ENCODE assay signal across 23 cellular contexts in the genomic region with DNA sequence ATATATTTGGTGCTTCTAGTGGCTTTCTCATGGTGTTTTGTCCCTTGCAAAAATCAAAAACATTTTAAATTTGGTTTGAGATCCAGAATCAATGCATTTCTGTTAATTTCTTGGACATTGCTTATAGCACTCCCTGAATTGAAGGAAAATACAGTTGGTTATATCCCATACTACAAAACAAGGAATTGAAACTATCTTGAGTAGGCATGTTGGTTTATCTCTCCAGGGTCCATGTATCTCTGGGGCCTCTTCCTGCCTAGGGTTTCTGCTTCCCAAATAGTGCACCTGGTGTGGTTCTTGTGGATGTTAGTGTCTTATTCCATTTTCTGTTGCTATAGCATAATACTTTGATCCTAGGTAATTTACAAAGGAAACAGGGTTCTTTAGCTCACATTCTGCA.
"Had no signal": no experiment of that assay in that cellular context is flagged by ENCODE, and none has a peak within 500 bp of the region (broad histone marks: within the 10 kb centered on the region; RNA-seq: fewer than 3 reads in every experiment).

No MANE protein-coding gene starts in this region.

- H3K36me3 ChIP-seq: right lobe of liver, tibial nerve, upper lobe of right lung, vagina had no signal

- H3K27me3 Mint-ChIP-seq: naive B cell; stimulated activated naive CD8-positive, alpha-beta T cell treated with anti-CD3 and anti-CD28 coated beads, Interleukin-15, amount 100 ng/mL, for 72 hours had no signal

- H3K4me1 ChIP-seq: parathyroid adenoma, psoas muscle, right lobe of liver, testis, tibial nerve, upper lobe of right lung, vagina had no signal

- H3K4me3 Mint-ChIP-seq: nephron progenitor cell; stimulated activated effector memory CD8-positive, alpha-beta T cell treated with anti-CD3 and anti-CD28 coated beads, Interleukin-12 subunit alpha, Interleukin-12 subunit beta, amount 100 ng/mL, for 72 hours; stimulated activated naive CD8-positive, alpha-beta T cell treated with anti-CD3 and anti-CD28 coated beads, Interleukin-15, amount 100 ng/mL, for 72 hours had no signal

- H3K27me3 ChIP-seq: hepatocyte, right lobe of liver, testis, tibial nerve, upper lobe of right lung, vagina had no signal

- H3K27ac ChIP-seq: hepatocyte, parathyroid adenoma, psoas muscle, right lobe of liver, testis, tibial nerve, upper lobe of right lung, vagina had no signal

- H3K27ac Mint-ChIP-seq: stimulated activated effector memory CD8-positive, alpha-beta T cell treated with anti-CD3 and anti-CD28 coated beads, Interleukin-12 subunit alpha, Interleukin-12 subunit beta, amount 100 ng/mL, for 72 hours; stimulated activated naive CD8-positive, alpha-beta T cell treated with anti-CD3 and anti-CD28 coated beads, Interleukin-15, amount 100 ng/mL, for 72 hours had no signal

- ATAC-seq: left cardiac atrium; left ventricle myocardium superior; psoas muscle; right lobe of liver; stimulated activated effector memory CD8-positive, alpha-beta T cell treated with anti-CD3 and anti-CD28 coated beads, Interleukin-12 subunit alpha, Interleukin-12 subunit beta, amount 100 ng/mL, for 72 hours; stimulated activated naive CD8-positive, alpha-beta T cell treated with anti-CD3 and anti-CD28 coated beads, Interleukin-15, amount 100 ng/mL, for 72 hours; upper lobe of right lung had no signal

- H3K4me3 ChIP-seq: hepatocyte, lung, psoas muscle, right lobe of liver, testis, tibial nerve, upper lobe of right lung, vagina had no signal

- DNase-seq: effector CD4-positive, alpha-beta T cell; foreskin melanocyte; head of caudate nucleus; kidney; left cardiac atrium; left ventricle myocardium superior; mesendoderm; naive B cell; nephron progenitor cell; psoas muscle; retina; right lobe of liver; stimulated activated CD4-positive, alpha-beta T cell treated with anti-CD3 and anti-CD28 coated beads, Interleukin-4, amount 100 ng/mL, for 1 hour; stimulated activated CD8-positive, alpha-beta memory T cell treated with anti-CD3 and anti-CD28 coated beads, Interleukin-4, amount 100 ng/mL, for 48 hours; stimulated activated naive CD8-positive, alpha-beta T cell treated with anti-CD3 and anti-CD28 coated beads, Interleukin-15, amount 100 ng/mL, for 72 hours; testis; upper lobe of right lung had no signal

- H3K9me3 ChIP-seq: psoas muscle, right lobe of liver, testis, tibial nerve, upper lobe of right lung, vagina had no signal

- H3K9me3 Mint-ChIP-seq: nephron progenitor cell; stimulated activated effector memory CD8-positive, alpha-beta T cell treated with anti-CD3 and anti-CD28 coated beads, Interleukin-12 subunit alpha, Interleukin-12 subunit beta, amount 100 ng/mL, for 72 hours; stimulated activated naive CD8-positive, alpha-beta T cell treated with anti-CD3 and anti-CD28 coated beads, Interleukin-15, amount 100 ng/mL, for 72 hours had no signal
